In the genomic region with DNA sequence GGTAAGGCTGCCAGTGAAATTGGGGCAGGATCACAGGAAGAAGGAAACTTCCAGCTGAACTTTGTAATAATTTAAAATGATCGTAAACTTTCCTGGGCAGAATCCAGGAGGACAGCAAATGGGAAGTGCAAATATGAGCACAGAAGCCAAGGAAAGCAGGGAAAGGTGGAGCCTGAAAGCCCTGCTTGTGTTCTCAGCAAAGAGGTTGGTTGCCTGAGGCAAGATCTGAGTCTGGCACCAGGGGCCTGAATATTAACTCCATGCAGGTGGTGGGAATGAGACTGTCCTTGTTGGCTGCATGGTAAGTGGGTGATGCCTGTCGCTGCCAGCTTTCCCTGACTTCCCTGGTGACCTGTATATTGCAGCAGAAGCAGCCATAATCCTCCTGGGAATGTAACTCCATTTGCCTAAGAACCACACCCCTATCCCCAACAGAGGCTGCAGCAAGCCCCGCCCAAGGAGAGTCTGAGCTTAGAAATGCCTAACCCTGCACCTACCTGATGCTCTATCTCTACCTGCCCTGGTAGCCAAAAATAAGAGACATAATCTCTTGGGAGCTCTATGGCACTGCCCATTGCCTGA, we compare ENCODE assay signal across 24 cellular contexts.
DNase-seq lines count a peak whose midpoint lies in the region; ATAC-seq and TF ChIP-seq lines count a peak whose summit lies in the region.
"Had no signal": no experiment of that assay in that cellular context is flagged by ENCODE, and none has a peak within 500 bp of the region (broad histone marks: within the 10 kb centered on the region; RNA-seq: fewer than 3 reads in every experiment).

No MANE protein-coding gene starts in this region.

- H3K79me2 ChIP-seq in GM23338 (replicated peaks; ENCODE audit: insufficient read depth) (no peaks in the 10 kb centered on the region), mesendoderm (ENCODE audit: control insufficient read depth, insufficient read depth, low read length) (no peaks in the 10 kb centered on the region)

- TF ChIP-seq CTCF in GM23338 (conservative IDR thresholded peaks at IDR 0.05; ENCODE audit: low read depth in 2 of 2) (no peak), WTC11 (IDR thresholded peaks at IDR 0.05) (no peak), upper lobe of right lung (IDR thresholded peaks at IDR 0.05) (no peak)

- H3K27me3 Mint-ChIP-seq in GM23338 (ENCODE audit: insufficient read depth, low read depth, poor library complexity), result peaks cover 5% of the 10 kb centered on the region
- H3K27me3 Mint-ChIP-seq in WTC11 (ENCODE audit: low read depth), result no peaks in the 10 kb centered on the region

- H4K20me1 ChIP-seq in GM23338 (replicated peaks; ENCODE audit: insufficient read depth), result no peaks in the 10 kb centered on the region

- POLR2A ChIA-PET in WTC11 (lab: Charles Lee), result no interaction called here

- H3K9me3 Mint-ChIP-seq in GM23338, result no peaks in the 10 kb centered on the region; the same call in 2 of the 3 replicates
- H3K9me3 Mint-ChIP-seq in WTC11, result peaks cover 4% of the 10 kb centered on the region; the same call in 1 of the 2 replicates
- H3K9me3 Mint-ChIP-seq: CD8-positive, alpha-beta T cell; T-cell had no signal

- CTCF ChIA-PET in WTC11 (lab: Charles Lee), result no interaction called here

- H2BK15ac ChIP-seq in mesendoderm (replicated peaks; ENCODE audit: low read depth), result no peak overlapping the region

- H3K27me3 ChIP-seq in GM23338 (ENCODE audit: insufficient read depth), result no peaks in the 10 kb centered on the region
- H3K27me3 ChIP-seq in mesendoderm (ENCODE audit: insufficient read depth, low read length, poor library complexity), result no peaks in the 10 kb centered on the region
- H3K27me3 ChIP-seq in upper lobe of right lung, result no peaks in the 10 kb centered on the region

- H3F3A ChIP-seq in GM23338 (replicated peaks; ENCODE audit: low read depth), result no peaks in the 10 kb centered on the region

- H3K27ac Mint-ChIP-seq in GM23338 (no peak overlapping the region), WTC11 (no peak overlapping the region)
- H3K27ac Mint-ChIP-seq: CD8-positive, alpha-beta T cell; T-cell had no signal

- H2AK5ac ChIP-seq in mesendoderm (ENCODE audit: low read length), result no peak overlapping the region

- H3K18ac ChIP-seq in mesendoderm (ENCODE audit: low read length), result no peak overlapping the region

- DNase-seq in NCI-H526 (lab: John Stamatoyannopoulos, UW) (peak; percentile 3 to 44), NCI-H526 treated with DMSO at 0.1 percent for 48 hours (lab: John Stamatoyannopoulos, UW) (no peak), GM23338 (ENCODE audit: low spot score) (no peak), WTC11 (ENCODE audit: low spot score) (no peak), mesendoderm (peak; percentile 10), upper lobe of right lung (no peak), A172 (ENCODE audit: low spot score) (no peak)
- DNase-seq in activated CD4-positive, alpha-beta T cell treated with anti-CD3 and anti-CD28 coated beads, Interleukin-2, amount 50 U/mL, for 48 hours, result no peak
- DNase-seq: C1 segment of cervical spinal cord; Caco-2; CD8-positive, alpha-beta T cell; GDM1; NCI-H1092; NCI-H1436; NCI-H1930; NCI-H446; NCI-H774; SHP77; T-cell had no signal

- H3K4me1 ChIP-seq in GM23338 (ENCODE audit: insufficient read depth) (no peaks in the 10 kb centered on the region), mesendoderm (ENCODE audit: control insufficient read depth, low read depth, low read length) (no peaks in the 10 kb centered on the region), upper lobe of right lung (no peaks in the 10 kb centered on the region)
- H3K4me1 ChIP-seq: Caco-2 had no signal

- H3K56ac ChIP-seq in mesendoderm (ENCODE audit: low read length), result no peak overlapping the region

- no peak overlapping the region for H3K4ac ChIP-seq in mesendoderm (ENCODE audit: low read depth, low read length)

- no peak overlapping the region for H3K4me3 Mint-ChIP-seq in GM23338
- H3K4me3 Mint-ChIP-seq in WTC11, result no peak overlapping the region
- H3K4me3 Mint-ChIP-seq: CD8-positive, alpha-beta T cell; T-cell had no signal

- H3K4me2 ChIP-seq in GM23338, result no peak overlapping the region
- H3K4me2 ChIP-seq in mesendoderm (ENCODE audit: low read length), result no peak overlapping the region

- no peaks in the 10 kb centered on the region for H3K79me1 ChIP-seq in mesendoderm (ENCODE audit: low read length)

- H3K9ac ChIP-seq in mesendoderm (ENCODE audit: low read length), result no peak overlapping the region

- H3K36me3 ChIP-seq in GM23338 (ENCODE audit: insufficient read depth), result no peaks in the 10 kb centered on the region
- H3K36me3 ChIP-seq in mesendoderm (ENCODE audit: control insufficient read depth, insufficient read depth, low read length), result no peaks in the 10 kb centered on the region
- no peaks in the 10 kb centered on the region for H3K36me3 ChIP-seq in upper lobe of right lung

- no peaks in the 10 kb centered on the region for H3K36me3 Mint-ChIP-seq in GM23338 (ENCODE audit: low read depth)
- no peaks in the 10 kb centered on the region for H3K36me3 Mint-ChIP-seq in WTC11
- H3K36me3 Mint-ChIP-seq: CD8-positive, alpha-beta T cell; T-cell had no signal

- no CpG with 5 or more reads among the region's 3 CpGs for WGBS in mesendoderm (ENCODE audit: extremely low coverage, insufficient coverage, low lambda C conversion rate)

- intact Hi-C loops in upper lobe of right lung (cut with DNase I), result no loop called here

- H2AFZ ChIP-seq in GM23338, result 0 out of 2 replicates have a peak overlapping the region, but pooled peaks have one; percentile 47

- H2BK5ac ChIP-seq in mesendoderm (ENCODE audit: low read length), result no peak overlapping the region

- ATAC-seq in GM23338, result no peak
- peak; percentile 41; the same call in 1 of the 2 replicates for ATAC-seq in WTC11
- no peak for ATAC-seq in upper lobe of right lung
- ATAC-seq: CD8-positive, alpha-beta T cell; GM12878; HCT116; Panc1; T-cell had no signal

- H3K27ac ChIP-seq in GM23338 (ENCODE audit: low read depth), result no peak overlapping the region
- H3K27ac ChIP-seq in mesendoderm (ENCODE audit: low read depth, low read length), result no peak overlapping the region
- H3K27ac ChIP-seq in upper lobe of right lung, result no peak overlapping the region
- H3K27ac ChIP-seq: HL-60, RWPE1 had no signal

- no peak overlapping the region for H3K23ac ChIP-seq in mesendoderm (ENCODE audit: low read length)

- no peak overlapping the region for H4K8ac ChIP-seq in mesendoderm (ENCODE audit: low read depth, low read length)

- no peak overlapping the region for H2BK120ac ChIP-seq in mesendoderm (ENCODE audit: low read depth, low read length)

- H3K9me2 ChIP-seq in GM23338 (ENCODE audit: insufficient read depth), result no peaks in the 10 kb centered on the region

- H3K4me3 ChIP-seq in GM23338 (no peak overlapping the region), mesendoderm (ENCODE audit: low read length) (no peak overlapping the region), upper lobe of right lung (no peak overlapping the region)
- H3K4me3 ChIP-seq: GM12878 had no signal

- no peaks in the 10 kb centered on the region for H3K9me3 ChIP-seq in upper lobe of right lung
- H3K9me3 ChIP-seq: Caco-2 had no signal

- H3K4me1 Mint-ChIP-seq in GM23338 (no peaks in the 10 kb centered on the region), WTC11 (no peaks in the 10 kb centered on the region)
- H3K4me1 Mint-ChIP-seq: T-cell had no signal

- no peak overlapping the region for H4K5ac ChIP-seq in mesendoderm (ENCODE audit: low read length)

TF ChIP-seq in GM23338, 12 proteins besides CTCF, POLR2A, EP300 and RAD21 (continues in another document):
- no peak for TF ChIP-seq POLR2AphosphoS5 (IDR thresholded peaks at IDR 0.05; ENCODE audit: low read depth)

TF ChIP-seq in WTC11, 78 proteins besides CTCF, POLR2A, EP300 and RAD21:
- no peak for TF ChIP-seq TCF7 (CRISPR knock-in tag; IDR thresholded peaks at IDR 0.05; ENCODE audit: low read depth)
- no peak for TF ChIP-seq ZNF423 (CRISPR knock-in tag; IDR thresholded peaks at IDR 0.05)
- TF ChIP-seq ZNF232 (CRISPR knock-in tag; IDR thresholded peaks at IDR 0.05), result no peak
- TF ChIP-seq, protein P1, sequence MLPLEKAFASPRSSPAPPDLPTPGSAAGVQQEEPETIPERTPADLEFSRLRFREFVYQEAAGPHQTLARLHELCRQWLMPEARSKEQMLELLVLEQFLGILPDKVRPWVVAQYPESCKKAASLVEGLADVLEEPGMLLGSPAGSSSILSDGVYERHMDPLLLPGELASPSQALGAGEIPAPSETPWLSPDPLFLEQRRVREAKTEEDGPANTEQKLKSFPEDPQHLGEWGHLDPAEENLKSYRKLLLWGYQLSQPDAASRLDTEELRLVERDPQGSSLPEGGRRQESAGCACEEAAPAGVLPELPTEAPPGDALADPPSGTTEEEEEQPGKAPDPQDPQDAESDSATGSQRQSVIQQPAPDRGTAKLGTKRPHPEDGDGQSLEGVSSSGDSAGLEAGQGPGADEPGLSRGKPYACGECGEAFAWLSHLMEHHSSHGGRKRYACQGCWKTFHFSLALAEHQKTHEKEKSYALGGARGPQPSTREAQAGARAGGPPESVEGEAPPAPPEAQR (CRISPR knock-in tag; IDR thresholded peaks at IDR 0.05), result no peak
- TF ChIP-seq, protein P2, sequence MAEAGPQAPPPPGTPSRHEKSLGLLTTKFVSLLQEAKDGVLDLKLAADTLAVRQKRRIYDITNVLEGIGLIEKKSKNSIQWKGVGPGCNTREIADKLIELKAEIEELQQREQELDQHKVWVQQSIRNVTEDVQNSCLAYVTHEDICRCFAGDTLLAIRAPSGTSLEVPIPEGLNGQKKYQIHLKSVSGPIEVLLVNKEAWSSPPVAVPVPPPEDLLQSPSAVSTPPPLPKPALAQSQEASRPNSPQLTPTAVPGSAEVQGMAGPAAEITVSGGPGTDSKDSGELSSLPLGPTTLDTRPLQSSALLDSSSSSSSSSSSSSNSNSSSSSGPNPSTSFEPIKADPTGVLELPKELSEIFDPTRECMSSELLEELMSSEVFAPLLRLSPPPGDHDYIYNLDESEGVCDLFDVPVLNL (CRISPR knock-in tag; IDR thresholded peaks at IDR 0.05; ENCODE audit: borderline replicate concordance, low read depth), result no peak
- no peak for TF ChIP-seq ZNF416 (CRISPR knock-in tag; IDR thresholded peaks at IDR 0.05)
- no peak for TF ChIP-seq GTF2I (CRISPR knock-in tag; conservative IDR thresholded peaks at IDR 0.05)

Comparison
In these comparisons a context has a peak if more than half of its experiments do, and no peak if none do; other contexts are left out.
1. DNase-seq: peak in NCI-H526 (2 of 2) and mesendoderm (single experiment); none in NCI-H526 treated with DMSO at 0.1 percent for 48 hours (single experiment), GM23338 (single experiment), WTC11 (single experiment), upper lobe of right lung (single experiment), A172 (single experiment) and activated CD4-positive, alpha-beta T cell treated with anti-CD3 and anti-CD28 coated beads, Interleukin-2, amount 50 U/mL, for 48 hours (0 of 2).